10 cellular contexts compared by ENCODE assay signal in the genomic region with DNA sequence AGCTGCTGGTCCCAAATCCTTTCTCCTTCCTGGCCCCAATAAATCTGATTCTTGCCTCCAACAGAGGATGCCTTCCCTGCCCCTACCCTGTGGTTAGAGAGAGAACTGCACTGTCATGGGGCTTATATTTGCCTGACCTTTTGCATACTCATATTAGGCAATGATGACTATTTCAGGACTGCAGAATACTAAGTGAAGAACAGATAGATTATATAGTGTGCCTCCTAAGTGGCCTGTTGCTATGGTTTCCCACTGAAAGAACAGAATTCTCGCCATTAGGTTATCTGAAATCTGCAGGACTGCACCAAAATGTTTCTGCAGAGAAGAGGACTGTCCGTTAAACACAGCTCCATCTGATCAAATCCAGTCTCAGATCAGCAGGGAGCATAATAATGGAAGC.
DNase-seq lines count a peak whose midpoint lies in the region; ATAC-seq and TF ChIP-seq lines count a peak whose summit lies in the region.
"Had no signal": no experiment of that assay in that cellular context is flagged by ENCODE, and none has a peak within 500 bp of the region (broad histone marks: within the 10 kb centered on the region; RNA-seq: fewer than 3 reads in every experiment).

No MANE protein-coding gene starts in this region.

- H3K36me3 ChIP-seq in GM23248 (ENCODE audit: low read depth) = no peaks in the 10 kb centered on the region

- H3K27ac ChIP-seq in GM23248 = no peak overlapping the region

- H3K4me3 Mint-ChIP-seq in endothelial cell (ENCODE audit: unreplicated experiment) = no peak overlapping the region
- H3K4me3 Mint-ChIP-seq in stimulated activated effector memory CD8-positive, alpha-beta T cell treated with anti-CD3 and anti-CD28 coated beads, Interleukin-12 subunit alpha, Interleukin-12 subunit beta, amount 100 ng/mL, for 72 hours = no peak overlapping the region
- H3K4me3 Mint-ChIP-seq: activated CD4-positive, alpha-beta T cell treated with anti-CD3 and anti-CD28 coated beads, Interleukin-2, amount 10 ng/mL, durations not matched to agents 7 days and 5 days had no signal

- no peak overlapping the region for H3K4me3 ChIP-seq in GM23248

- no peaks in the 10 kb centered on the region for H3K9me3 Mint-ChIP-seq in endothelial cell (ENCODE audit: unreplicated experiment)
- no peaks in the 10 kb centered on the region for H3K9me3 Mint-ChIP-seq in stimulated activated effector memory CD8-positive, alpha-beta T cell treated with anti-CD3 and anti-CD28 coated beads, Interleukin-12 subunit alpha, Interleukin-12 subunit beta, amount 100 ng/mL, for 72 hours
- H3K9me3 Mint-ChIP-seq: activated CD4-positive, alpha-beta T cell treated with anti-CD3 and anti-CD28 coated beads, Interleukin-2, amount 10 ng/mL, durations not matched to agents 7 days and 5 days had no signal

- no peaks in the 10 kb centered on the region for H3K9me2 ChIP-seq in GM23248 (ENCODE audit: insufficient read depth)

- no peaks in the 10 kb centered on the region for H3K27me3 Mint-ChIP-seq in endothelial cell (ENCODE audit: unreplicated experiment)

- no peaks in the 10 kb centered on the region for H3F3A ChIP-seq in GM23248 (ENCODE audit: insufficient read depth)

- H4K20me1 ChIP-seq in GM23248 (ENCODE audit: insufficient read depth) = no peaks in the 10 kb centered on the region

- TF ChIP-seq CTCF in endothelial cell (IDR thresholded peaks at IDR 0.05; ENCODE audit: unreplicated experiment) = peak; percentile 36

- H3K9ac ChIP-seq in GM23248 = no peak overlapping the region

- WGBS in GM23248 (ENCODE audit: low coverage in 1 of 2, low lambda C conversion rate in 2 of 2, missing lambda C conversion rate in 2 of 2), 2 experiments = 0 to 6% methylated on average over 2 of the region's 2 CpGs

- H3K9me3 ChIP-seq in GM23248 (ENCODE audit: low read depth) = no peaks in the 10 kb centered on the region

- no peaks in the 10 kb centered on the region for H3K4me1 ChIP-seq in GM23248 (ENCODE audit: insufficient read depth)

- H3K36me3 Mint-ChIP-seq in endothelial cell (ENCODE audit: low read depth, unreplicated experiment) = no peaks in the 10 kb centered on the region
- no peaks in the 10 kb centered on the region for H3K36me3 Mint-ChIP-seq in stimulated activated effector memory CD8-positive, alpha-beta T cell treated with anti-CD3 and anti-CD28 coated beads, Interleukin-12 subunit alpha, Interleukin-12 subunit beta, amount 100 ng/mL, for 72 hours

- no peak overlapping the region for H3K27ac Mint-ChIP-seq in endothelial cell (ENCODE audit: unreplicated experiment)
- H3K27ac Mint-ChIP-seq in stimulated activated effector memory CD8-positive, alpha-beta T cell treated with anti-CD3 and anti-CD28 coated beads, Interleukin-12 subunit alpha, Interleukin-12 subunit beta, amount 100 ng/mL, for 72 hours = no peak overlapping the region
- H3K27ac Mint-ChIP-seq: activated CD4-positive, alpha-beta T cell treated with anti-CD3 and anti-CD28 coated beads, Interleukin-2, amount 10 ng/mL, durations not matched to agents 7 days and 5 days had no signal

- H3K4me1 Mint-ChIP-seq in endothelial cell (ENCODE audit: unreplicated experiment) = peaks cover 2% of the 10 kb centered on the region
- H3K4me1 Mint-ChIP-seq in stimulated activated effector memory CD8-positive, alpha-beta T cell treated with anti-CD3 and anti-CD28 coated beads, Interleukin-12 subunit alpha, Interleukin-12 subunit beta, amount 100 ng/mL, for 72 hours = no peaks in the 10 kb centered on the region
- H3K4me1 Mint-ChIP-seq: activated CD4-positive, alpha-beta T cell treated with anti-CD3 and anti-CD28 coated beads, Interleukin-2, amount 10 ng/mL, durations not matched to agents 7 days and 5 days had no signal

- ATAC-seq in stimulated activated effector memory CD8-positive, alpha-beta T cell treated with anti-CD3 and anti-CD28 coated beads, Interleukin-12 subunit alpha, Interleukin-12 subunit beta, amount 100 ng/mL, for 72 hours = peak; percentile 55
- no peak for ATAC-seq in GM18873 (IDR thresholded peaks at IDR 0.05; ENCODE audit: low FRiP score, unreplicated experiment)

- DNase-seq in GM23248 (peak; percentile 42), NCI-H2227 treated with DMSO at 0.1 percent for 48 hours (lab: John Stamatoyannopoulos, UW) (peak; percentile 54), endothelial cell (ENCODE audit: low spot score) (no peak), amygdala (lab: John Stamatoyannopoulos, UW) (no peak), NCI-H1930 (lab: John Stamatoyannopoulos, UW) (no peak)
- no peak for DNase-seq in stimulated activated effector memory CD8-positive, alpha-beta T cell treated with anti-CD3 and anti-CD28 coated beads, Interleukin-12 subunit alpha, Interleukin-12 subunit beta, amount 100 ng/mL, for 72 hours (ENCODE audit: low spot score in 2 of 2)
- DNase-seq: activated CD4-positive, alpha-beta T cell treated with anti-CD3 and anti-CD28 coated beads, Interleukin-2, amount 10 ng/mL, durations not matched to agents 7 days and 5 days; amniotic stem cell; stimulated activated CD8-positive, alpha-beta memory T cell treated with anti-CD3 and anti-CD28 coated beads, Interleukin-4, amount 100 ng/mL, for 48 hours had no signal

- in situ Hi-C loops in GM23248 (cut with MboI) = no loop called here

- peaks cover 9% of the 10 kb centered on the region; the same call in 1 of the 2 replicates for H3K27me3 ChIP-seq in GM23248 (replicated peaks; ENCODE audit: insufficient read depth)

- H2AFZ ChIP-seq in GM23248 = no peak overlapping the region

- H3K4me2 ChIP-seq in GM23248 (ENCODE audit: unreplicated experiment) = no peak overlapping the region

- no peaks in the 10 kb centered on the region for H3K79me2 ChIP-seq in GM23248 (ENCODE audit: insufficient read depth)

Comparison
In these comparisons a context has a peak if more than half of its experiments do, and no peak if none do; other contexts are left out.
1. DNase-seq: peak in GM23248 (single experiment) and NCI-H2227 treated with DMSO at 0.1 percent for 48 hours (single experiment); none in endothelial cell (single experiment), stimulated activated effector memory CD8-positive, alpha-beta T cell treated with anti-CD3 and anti-CD28 coated beads, Interleukin-12 subunit alpha, Interleukin-12 subunit beta, amount 100 ng/mL, for 72 hours (0 of 2), amygdala (0 of 56) and NCI-H1930 (0 of 2).